ENCODE assay signal across 19 cellular contexts in genomic region chr4:169064281-169064680, GRCh38. TPM values are rescaled to one million over a fixed set of nuclear protein-coding genes. Genes with fewer than 3 reads are reported as not detected.
A peak's percentile ranks its signal among the peaks of the same experiment; 100 is the strongest.
DNase-seq lines count a peak whose midpoint lies in the region; FAIRE-seq and TF ChIP-seq lines count a peak whose summit lies in the region.
"Had no signal": no experiment of that assay in that cellular context is flagged by ENCODE, and none has a peak within 500 bp of the region (broad histone marks: within the 10 kb centered on the region; RNA-seq: fewer than 3 reads in every experiment).

No MANE protein-coding gene starts in this region.

- no peak for TF ChIP-seq POLR2A in prostate gland (IDR thresholded peaks at IDR 0.05)

- POLR2A ChIA-PET in RWPE1 (lab: Yijun Ruan, JAX; ENCODE audit: low non-redundant PET): no interaction called here

- intact Hi-C loops in prostate gland (cut with DNase I): no loop called here

- no peaks in the 10 kb centered on the region for H3K4me1 ChIP-seq in prostate gland (replicated peaks)

- H3K4me3 ChIP-seq in prostate gland: no peak overlapping the region
- no peak overlapping the region for H3K4me3 ChIP-seq in coronary artery
- H3K4me3 ChIP-seq: K562, SJSA1 had no signal

- 71% methylated on average over 2 of the region's 2 CpGs for WGBS in prostate gland

- no peaks in the 10 kb centered on the region for H3K27me3 ChIP-seq in prostate gland (replicated peaks; ENCODE audit: insufficient read depth)
- H3K27me3 ChIP-seq: SJSA1 had no signal

- no peaks in the 10 kb centered on the region for H3K9me3 ChIP-seq in prostate gland
- H3K9me3 ChIP-seq: SJSA1 had no signal

- no peaks in the 10 kb centered on the region for H3K36me3 ChIP-seq in prostate gland
- H3K36me3 ChIP-seq: SJSA1 had no signal

- DNase-seq in HTR-8/SVneo (ENCODE audit: insufficient read length, low spot score) (no peak), RWPE1 (ENCODE audit: low spot score) (no peak), fibroblast of peridontal ligament (ENCODE audit: extremely low read depth) (peak; percentile 58), prostate gland (ENCODE audit: low spot score) (peak; percentile 46), COR-L47 (lab: John Stamatoyannopoulos, UW) (no peak), GM19239 (ENCODE audit: insufficient read length, low spot score) (no peak), coronary artery (ENCODE audit: low spot score) (no peak)
- DNase-seq in activated T-cell treated with anti-CD3 and anti-CD28 coated beads, Interleukin-2, amount 50 U/mL, for 1 hour: no peak
- DNase-seq: Calu3; CD4-positive, alpha-beta memory T cell; EL; MV-4-11; NCI-H187; NCI-H2107; NCI-H2227 treated with DMSO at 0.1 percent for 48 hours; NCI-H69 had no signal

- TF ChIP-seq CTCF in RWPE1 (conservative IDR thresholded peaks at IDR 0.05; ENCODE audit: low read depth): no peak
- TF ChIP-seq CTCF in prostate gland (IDR thresholded peaks at IDR 0.05): no peak
- no peak for TF ChIP-seq CTCF in coronary artery (IDR thresholded peaks at IDR 0.05)

- FAIRE-seq in HTR-8/SVneo (lab: Jason Lieb, UNC): peak; percentile 26
- FAIRE-seq in GM19239 (lab: Jason Lieb, UNC): no peak
- FAIRE-seq: GM12891, K562 had no signal

- CTCF ChIA-PET in RWPE1 (lab: Yijun Ruan, JAX): no interaction called here

- H3K27ac ChIP-seq in RWPE1: peak overlapping the region; percentile 46
- H3K27ac ChIP-seq in prostate gland: peak overlapping the region in 1 of 2 donors; percentile 83
- no peak overlapping the region for H3K27ac ChIP-seq in coronary artery
- H3K27ac ChIP-seq: SJSA1 had no signal

RNA-seq across cellular contexts. Expression of gene CBR4, which starts 54.2 kb away (rescaled TPM):
- 10 to 100 TPM; 15.6 to 23.7 TPM for total RNA-seq in prostate gland

Comparison
In these comparisons a context has a peak if more than half of its experiments do, and no peak if none do; other contexts are left out.
1. DNase-seq: peak in fibroblast of peridontal ligament (single experiment) and prostate gland (single experiment); none in HTR-8/SVneo (single experiment), RWPE1 (single experiment), COR-L47 (single experiment), activated T-cell treated with anti-CD3 and anti-CD28 coated beads, Interleukin-2, amount 50 U/mL, for 1 hour (single experiment), GM19239 (single experiment) and coronary artery (single experiment).